ENCODE assay signal across 36 cellular contexts in the genomic region with DNA sequence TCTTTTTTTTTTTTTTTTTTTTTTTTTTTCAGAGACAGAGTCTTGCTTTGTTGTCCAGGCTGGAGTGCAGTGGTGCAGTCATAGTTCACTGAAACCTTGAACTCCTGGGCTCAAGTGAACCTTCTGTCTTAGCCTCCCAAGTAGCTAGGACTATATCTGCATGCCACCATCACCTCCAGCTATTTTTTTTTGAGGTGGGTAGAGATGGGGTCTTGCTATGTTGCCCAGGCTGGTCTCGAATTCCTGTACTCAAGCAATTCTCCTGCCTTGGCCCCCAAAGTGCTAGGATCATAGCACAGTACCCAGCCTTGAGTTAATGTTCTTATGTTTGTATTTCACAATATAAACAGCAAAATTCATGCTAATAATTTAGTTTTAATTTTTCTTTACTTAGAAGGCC.
"Had no signal": no experiment of that assay in that cellular context is flagged by ENCODE, and none has a peak within 500 bp of the region (broad histone marks: within the 10 kb centered on the region; RNA-seq: fewer than 3 reads in every experiment).

No MANE protein-coding gene starts in this region.

- H3K27me3 Mint-ChIP-seq: activated naive CD8-positive, alpha-beta T cell treated with anti-CD3 and anti-CD28 coated beads for 36 hours had no signal

- H3K27ac Mint-ChIP-seq: activated CD4-positive, alpha-beta memory T cell treated with anti-CD3 and anti-CD28 coated beads, Interleukin-2, amount 10 ng/mL, durations not matched to agents 7 days and 5 days; activated CD4-positive, alpha-beta T cell treated with anti-CD3 and anti-CD28 coated beads for 36 hours; activated CD4-positive, alpha-beta T cell treated with anti-CD3 and anti-CD28 coated beads, Interleukin-2, amount 10 ng/mL, durations not matched to agents 7 days and 5 days; activated CD8-positive, alpha-beta memory T cell treated with anti-CD3 and anti-CD28 coated beads, Interleukin-2, amount 10 ng/mL, durations not matched to agents 7 days and 5 days; activated CD8-positive, alpha-beta T cell treated with anti-CD3 and anti-CD28 coated beads, Interleukin-2, amount 10 ng/mL, durations not matched to agents 7 days and 5 days; activated naive CD4-positive, alpha-beta T cell treated with anti-CD3 and anti-CD28 coated beads, Interleukin-2, amount 10 ng/mL, durations not matched to agents 7 days and 5 days; activated naive CD4-positive, alpha-beta T cell treated with anti-CD3 and anti-CD28 coated beads, Interleukin-2, amount 50 U/mL, for 24 hours; activated naive CD8-positive, alpha-beta T cell treated with anti-CD3 and anti-CD28 coated beads for 36 hours; activated T-cell treated with anti-CD3 and anti-CD28 coated beads, Interleukin-2, amount 50 U/mL, for 24 hours; activated T-helper 2 cell treated with anti-CD3 and anti-CD28 coated beads, Interferon-gamma antibody, Interleukin-2, Interleukin-4, amounts not matched to agents 10 μg/mL and 5 μg/mL and 100 μg/mL, durations not matched to agents 14 hours and 24 hours and 36 hours; T-helper 1 cell treated with Interleukin-12 subunit alpha and Interleukin-12 subunit beta and Interleukin-4 antibody, amounts not matched to agents 30 μg/mL and 1 μg/mL, for 36 hours; T-helper 2 cell treated with Interferon-gamma antibody and Interleukin-4, amounts not matched to agents 5 μg/mL and 100 μg/mL, for 36 hours had no signal

- H3K27me3 ChIP-seq: adrenal gland, body of pancreas, brain microvascular endothelial cell, breast epithelium had no signal

- H3K27ac ChIP-seq: adrenal gland, brain microvascular endothelial cell, breast epithelium, VCaP had no signal

- H3K9me3 Mint-ChIP-seq: activated CD4-positive, alpha-beta memory T cell treated with anti-CD3 and anti-CD28 coated beads, Interleukin-2, amount 10 ng/mL, durations not matched to agents 7 days and 5 days; activated CD4-positive, alpha-beta T cell treated with anti-CD3 and anti-CD28 coated beads, Interleukin-2, amount 10 ng/mL, durations not matched to agents 7 days and 5 days; activated naive CD8-positive, alpha-beta T cell treated with anti-CD3 and anti-CD28 coated beads for 36 hours; T-helper 1 cell treated with Interleukin-12 subunit alpha and Interleukin-12 subunit beta and Interleukin-4 antibody, amounts not matched to agents 30 μg/mL and 1 μg/mL, for 36 hours had no signal

- H3K36me3 ChIP-seq: adrenal gland, brain microvascular endothelial cell, breast epithelium had no signal

- ATAC-seq: activated CD4-positive, alpha-beta T cell treated with anti-CD3 and anti-CD28 coated beads for 36 hours; activated CD4-positive, CD25-positive, alpha-beta regulatory T cell treated with anti-CD3 and anti-CD28 coated beads, Interleukin-2, amount 50 U/mL, for 24 hours; activated CD8-positive, alpha-beta memory T cell treated with anti-CD3 and anti-CD28 coated beads, Interleukin-2, amount 10 ng/mL, durations not matched to agents 7 days and 5 days; activated CD8-positive, alpha-beta T cell treated with anti-CD3 and anti-CD28 coated beads, Interleukin-2, amount 10 ng/mL, durations not matched to agents 7 days and 5 days; body of pancreas had no signal

- H3K9me3 ChIP-seq: adrenal gland, body of pancreas, breast epithelium had no signal

- H3K4me1 ChIP-seq: breast epithelium had no signal

- H3K4me3 Mint-ChIP-seq: activated CD4-positive, alpha-beta memory T cell treated with anti-CD3 and anti-CD28 coated beads, Interleukin-2, amount 10 ng/mL, durations not matched to agents 7 days and 5 days; activated CD4-positive, alpha-beta T cell treated with anti-CD3 and anti-CD28 coated beads for 36 hours; activated CD4-positive, alpha-beta T cell treated with anti-CD3 and anti-CD28 coated beads, Interleukin-2, amount 10 ng/mL, durations not matched to agents 7 days and 5 days; activated CD8-positive, alpha-beta memory T cell treated with anti-CD3 and anti-CD28 coated beads, Interleukin-2, amount 10 ng/mL, durations not matched to agents 7 days and 5 days; activated CD8-positive, alpha-beta T cell treated with anti-CD3 and anti-CD28 coated beads, Interleukin-2, amount 10 ng/mL, durations not matched to agents 7 days and 5 days; activated naive CD4-positive, alpha-beta T cell treated with anti-CD3 and anti-CD28 coated beads, Interleukin-2, amount 10 ng/mL, durations not matched to agents 7 days and 5 days; activated naive CD4-positive, alpha-beta T cell treated with anti-CD3 and anti-CD28 coated beads, Interleukin-2, amount 50 U/mL, for 24 hours; activated naive CD8-positive, alpha-beta T cell treated with anti-CD3 and anti-CD28 coated beads for 36 hours; activated T-cell treated with anti-CD3 and anti-CD28 coated beads, Interleukin-2, amount 50 U/mL, for 24 hours; T-helper 1 cell treated with Interleukin-12 subunit alpha and Interleukin-12 subunit beta and Interleukin-4 antibody, amounts not matched to agents 30 μg/mL and 1 μg/mL, for 36 hours; T-helper 2 cell treated with Interferon-gamma antibody and Interleukin-4, amounts not matched to agents 5 μg/mL and 100 μg/mL, for 36 hours had no signal

- H3K36me3 Mint-ChIP-seq: activated CD8-positive, alpha-beta memory T cell treated with anti-CD3 and anti-CD28 coated beads, Interleukin-2, amount 10 ng/mL, durations not matched to agents 7 days and 5 days; activated naive CD4-positive, alpha-beta T cell treated with anti-CD3 and anti-CD28 coated beads, Interleukin-2, amount 10 ng/mL, durations not matched to agents 7 days and 5 days; activated naive CD4-positive, alpha-beta T cell treated with anti-CD3 and anti-CD28 coated beads, Interleukin-2, amount 50 U/mL, for 24 hours; activated naive CD8-positive, alpha-beta T cell treated with anti-CD3 and anti-CD28 coated beads for 36 hours had no signal

- H3K4me1 Mint-ChIP-seq: activated CD4-positive, alpha-beta memory T cell treated with anti-CD3 and anti-CD28 coated beads, Interleukin-2, amount 10 ng/mL, durations not matched to agents 7 days and 5 days; activated CD4-positive, alpha-beta T cell treated with anti-CD3 and anti-CD28 coated beads for 36 hours; activated CD4-positive, alpha-beta T cell treated with anti-CD3 and anti-CD28 coated beads, Interleukin-2, amount 10 ng/mL, durations not matched to agents 7 days and 5 days; activated CD8-positive, alpha-beta memory T cell treated with anti-CD3 and anti-CD28 coated beads, Interleukin-2, amount 10 ng/mL, durations not matched to agents 7 days and 5 days; activated naive CD4-positive, alpha-beta T cell treated with anti-CD3 and anti-CD28 coated beads, Interleukin-2, amount 10 ng/mL, durations not matched to agents 7 days and 5 days; activated naive CD4-positive, alpha-beta T cell treated with anti-CD3 and anti-CD28 coated beads, Interleukin-2, amount 50 U/mL, for 24 hours had no signal

- DNase-seq: activated CD4-positive, alpha-beta memory T cell treated with anti-CD3 and anti-CD28 coated beads, Interleukin-2, amount 10 ng/mL, durations not matched to agents 7 days and 5 days; activated CD4-positive, alpha-beta T cell treated with anti-CD3 and anti-CD28 coated beads for 1 hour; activated CD4-positive, alpha-beta T cell treated with anti-CD3 and anti-CD28 coated beads for 36 hours; activated CD4-positive, alpha-beta T cell treated with anti-CD3 and anti-CD28 coated beads for 48 hours; activated CD4-positive, alpha-beta T cell treated with anti-CD3 and anti-CD28 coated beads, Interleukin-2, amount 10 ng/mL, durations not matched to agents 7 days and 5 days; activated CD4-positive, alpha-beta T cell treated with anti-CD3 and anti-CD28 coated beads, Interleukin-2, amount 50 U/mL, for 48 hours; activated CD4-positive, CD25-positive, alpha-beta regulatory T cell; activated CD8-positive, alpha-beta memory T cell treated with anti-CD3 and anti-CD28 coated beads for 24 hours; activated CD8-positive, alpha-beta memory T cell treated with anti-CD3 and anti-CD28 coated beads, Interleukin-2, amount 10 ng/mL, durations not matched to agents 7 days and 5 days; activated CD8-positive, alpha-beta memory T cell treated with anti-CD3 and anti-CD28 coated beads, Interleukin-2, amount 50 U/mL, for 48 hours; activated CD8-positive, alpha-beta T cell treated with anti-CD3 and anti-CD28 coated beads, Interleukin-2, amount 10 ng/mL, durations not matched to agents 7 days and 5 days; activated effector memory CD4-positive, alpha-beta T cell treated with Interleukin-2 at 50 U/mL for 16 hours; activated gamma-delta T cell; activated naive CD4-positive, alpha-beta T cell treated with anti-CD3 and anti-CD28 coated beads, Interleukin-2, amount 10 ng/mL, durations not matched to agents 7 days and 5 days; activated naive CD4-positive, alpha-beta T cell treated with Interleukin-2 at 50 U/mL for 16 hours; activated naive CD8-positive, alpha-beta T cell treated with anti-CD3 and anti-CD28 coated beads for 36 hours; activated T-cell treated with anti-CD3 and anti-CD28 coated beads, Interleukin-2, amount 50 U/mL, for 24 hours; activated T-cell treated with anti-CD3 and anti-CD28 coated beads, Interleukin-2, amount 50 U/mL, for 48 hours; adrenal gland; amniotic stem cell; aorta; body of pancreas; brain microvascular endothelial cell; central memory CD4-positive, alpha-beta T cell; T-helper 1 cell; T-helper 2 cell; T-helper 9 cell had no signal

- FAIRE-seq: astrocyte, TTC549 had no signal

- H3K4me3 ChIP-seq: adrenal gland, body of pancreas, breast epithelium had no signal
